ENCODE assay signal across 1 cellular context in the genomic region with DNA sequence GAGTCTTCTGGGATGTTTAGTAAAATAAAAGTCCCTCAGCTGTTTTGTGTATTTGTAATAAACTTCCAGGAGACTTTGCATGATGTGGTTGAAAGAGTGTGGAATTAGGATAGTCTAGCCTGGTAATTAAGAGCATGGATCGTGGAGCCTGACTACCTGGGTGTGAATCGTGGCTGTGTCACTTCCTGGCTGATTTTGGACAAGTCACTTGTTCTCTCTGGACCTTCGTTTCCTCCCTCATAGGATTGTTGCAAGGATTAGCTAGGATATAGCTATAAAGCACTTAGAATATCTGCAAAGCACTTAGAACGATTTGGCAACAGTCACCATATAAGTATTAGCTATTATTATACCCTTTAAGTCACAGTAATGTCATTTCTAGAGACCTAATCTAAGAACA.
TF ChIP-seq lines count a peak whose summit lies in the region.

No MANE protein-coding gene starts in this region.

TF ChIP-seq in K562, 482 proteins besides CTCF, POLR2A, EP300 and RAD21 (continued from another document):
- TF ChIP-seq, protein P1, sequence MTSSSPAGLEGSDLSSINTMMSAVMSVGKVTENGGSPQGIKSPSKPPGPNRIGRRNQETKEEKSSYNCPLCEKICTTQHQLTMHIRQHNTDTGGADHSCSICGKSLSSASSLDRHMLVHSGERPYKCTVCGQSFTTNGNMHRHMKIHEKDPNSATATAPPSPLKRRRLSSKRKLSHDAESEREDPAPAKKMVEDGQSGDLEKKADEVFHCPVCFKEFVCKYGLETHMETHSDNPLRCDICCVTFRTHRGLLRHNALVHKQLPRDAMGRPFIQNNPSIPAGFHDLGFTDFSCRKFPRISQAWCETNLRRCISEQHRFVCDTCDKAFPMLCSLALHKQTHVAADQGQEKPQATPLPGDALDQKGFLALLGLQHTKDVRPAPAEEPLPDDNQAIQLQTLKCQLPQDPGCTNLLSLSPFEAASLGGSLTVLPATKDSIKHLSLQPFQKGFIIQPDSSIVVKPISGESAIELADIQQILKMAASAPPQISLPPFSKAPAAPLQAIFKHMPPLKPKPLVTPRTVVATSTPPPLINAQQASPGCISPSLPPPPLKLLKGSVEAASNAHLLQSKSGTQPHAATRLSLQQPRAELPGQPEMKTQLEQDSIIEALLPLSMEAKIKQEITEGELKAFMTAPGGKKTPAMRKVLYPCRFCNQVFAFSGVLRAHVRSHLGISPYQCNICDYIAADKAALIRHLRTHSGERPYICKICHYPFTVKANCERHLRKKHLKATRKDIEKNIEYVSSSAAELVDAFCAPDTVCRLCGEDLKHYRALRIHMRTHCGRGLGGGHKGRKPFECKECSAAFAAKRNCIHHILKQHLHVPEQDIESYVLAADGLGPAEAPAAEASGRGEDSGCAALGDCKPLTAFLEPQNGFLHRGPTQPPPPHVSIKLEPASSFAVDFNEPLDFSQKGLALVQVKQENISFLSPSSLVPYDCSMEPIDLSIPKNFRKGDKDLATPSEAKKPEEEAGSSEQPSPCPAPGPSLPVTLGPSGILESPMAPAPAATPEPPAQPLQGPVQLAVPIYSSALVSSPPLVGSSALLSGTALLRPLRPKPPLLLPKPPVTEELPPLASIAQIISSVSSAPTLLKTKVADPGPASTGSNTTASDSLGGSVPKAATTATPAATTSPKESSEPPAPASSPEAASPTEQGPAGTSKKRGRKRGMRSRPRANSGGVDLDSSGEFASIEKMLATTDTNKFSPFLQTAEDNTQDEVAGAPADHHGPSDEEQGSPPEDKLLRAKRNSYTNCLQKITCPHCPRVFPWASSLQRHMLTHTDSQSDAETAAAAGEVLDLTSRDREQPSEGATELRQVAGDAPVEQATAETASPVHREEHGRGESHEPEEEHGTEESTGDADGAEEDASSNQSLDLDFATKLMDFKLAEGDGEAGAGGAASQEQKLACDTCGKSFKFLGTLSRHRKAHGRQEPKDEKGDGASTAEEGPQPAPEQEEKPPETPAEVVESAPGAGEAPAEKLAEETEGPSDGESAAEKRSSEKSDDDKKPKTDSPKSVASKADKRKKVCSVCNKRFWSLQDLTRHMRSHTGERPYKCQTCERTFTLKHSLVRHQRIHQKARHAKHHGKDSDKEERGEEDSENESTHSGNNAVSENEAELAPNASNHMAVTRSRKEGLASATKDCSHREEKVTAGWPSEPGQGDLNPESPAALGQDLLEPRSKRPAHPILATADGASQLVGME (CRISPR knock-in tag; IDR thresholded peaks at IDR 0.05): no peak
- TF ChIP-seq CREB1 (IDR thresholded peaks at IDR 0.05) (no peak), CREB1 (CRISPR knock-in tag; IDR thresholded peaks at IDR 0.05) (no peak), FOXJ2 (tag; IDR thresholded peaks at IDR 0.05) (no peak)
- TF ChIP-seq, protein P2, sequence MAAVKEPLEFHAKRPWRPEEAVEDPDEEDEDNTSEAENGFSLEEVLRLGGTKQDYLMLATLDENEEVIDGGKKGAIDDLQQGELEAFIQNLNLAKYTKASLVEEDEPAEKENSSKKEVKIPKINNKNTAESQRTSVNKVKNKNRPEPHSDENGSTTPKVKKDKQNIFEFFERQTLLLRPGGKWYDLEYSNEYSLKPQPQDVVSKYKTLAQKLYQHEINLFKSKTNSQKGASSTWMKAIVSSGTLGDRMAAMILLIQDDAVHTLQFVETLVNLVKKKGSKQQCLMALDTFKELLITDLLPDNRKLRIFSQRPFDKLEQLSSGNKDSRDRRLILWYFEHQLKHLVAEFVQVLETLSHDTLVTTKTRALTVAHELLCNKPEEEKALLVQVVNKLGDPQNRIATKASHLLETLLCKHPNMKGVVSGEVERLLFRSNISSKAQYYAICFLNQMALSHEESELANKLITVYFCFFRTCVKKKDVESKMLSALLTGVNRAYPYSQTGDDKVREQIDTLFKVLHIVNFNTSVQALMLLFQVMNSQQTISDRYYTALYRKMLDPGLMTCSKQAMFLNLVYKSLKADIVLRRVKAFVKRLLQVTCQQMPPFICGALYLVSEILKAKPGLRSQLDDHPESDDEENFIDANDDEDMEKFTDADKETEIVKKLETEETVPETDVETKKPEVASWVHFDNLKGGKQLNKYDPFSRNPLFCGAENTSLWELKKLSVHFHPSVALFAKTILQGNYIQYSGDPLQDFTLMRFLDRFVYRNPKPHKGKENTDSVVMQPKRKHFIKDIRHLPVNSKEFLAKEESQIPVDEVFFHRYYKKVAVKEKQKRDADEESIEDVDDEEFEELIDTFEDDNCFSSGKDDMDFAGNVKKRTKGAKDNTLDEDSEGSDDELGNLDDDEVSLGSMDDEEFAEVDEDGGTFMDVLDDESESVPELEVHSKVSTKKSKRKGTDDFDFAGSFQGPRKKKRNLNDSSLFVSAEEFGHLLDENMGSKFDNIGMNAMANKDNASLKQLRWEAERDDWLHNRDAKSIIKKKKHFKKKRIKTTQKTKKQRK (IDR thresholded peaks at IDR 0.05; ENCODE audit: borderline replicate concordance, low read depth, low read length): no peak
